Comparison of ENCODE assay signal across 13 cellular contexts in genomic region chr18:79442508-79443221, GRCh38. TPM values are rescaled to one million over a fixed set of nuclear protein-coding genes. Genes with fewer than 3 reads are reported as not detected.
A peak's percentile ranks its signal among the peaks of the same experiment; 100 is the strongest.
DNase-seq lines count a peak whose midpoint lies in the region; ATAC-seq, FAIRE-seq and TF ChIP-seq lines count a peak whose summit lies in the region.
"Had no signal": no experiment of that assay in that cellular context is flagged by ENCODE, and none has a peak within 500 bp of the region (broad histone marks: within the 10 kb centered on the region; RNA-seq: fewer than 3 reads in every experiment).

No MANE protein-coding gene starts in this region.

- peaks cover 100% of the 10 kb centered on the region for H3K4me1 ChIP-seq in BLaER1
- H3K4me1 ChIP-seq: adrenal gland had no signal

- peak overlapping the region; percentile 98 for H3K4me2 ChIP-seq in BLaER1

- DNase-seq in GM18507 (ENCODE audit: extremely low spot score, insufficient read length, low read depth) (no peak), NCI-H526 treated with DMSO at 0.1 percent for 48 hours (lab: John Stamatoyannopoulos, UW) (peak; percentile 27), fibroblast of villous mesenchyme (ENCODE audit: low read depth) (peak; percentile 43), AG08396 (ENCODE audit: low spot score) (no peak), DMS114 treated with DMSO at 0.1 percent for 48 hours (lab: John Stamatoyannopoulos, UW; ENCODE audit: unreplicated experiment) (no peak)
- DNase-seq: adrenal gland, NCI-H2029 had no signal

- H3K27ac ChIP-seq in BLaER1: peak overlapping the region; percentile 46
- H3K27ac ChIP-seq: adrenal gland, tibial artery had no signal

- H3K9ac ChIP-seq in BLaER1: 0 out of 2 replicates have a peak overlapping the region, but pooled peaks have one; percentile 32

- peaks cover 43% of the 10 kb centered on the region for H3K36me3 ChIP-seq in BLaER1
- H3K36me3 ChIP-seq: adrenal gland had no signal

- no peak for ATAC-seq in GM21737 (IDR thresholded peaks at IDR 0.05; ENCODE audit: unreplicated experiment)
- ATAC-seq in GM18502 (IDR thresholded peaks at IDR 0.05; ENCODE audit: poor library complexity, unreplicated experiment): no peak
- ATAC-seq: K562; natural killer cell treated with Interleukin-12 subunit alpha and Interleukin-12 subunit beta and Interleukin-15 and Interleukin-18, amount 100 ng/mL, for 72 hours had no signal

- H3K9me3 ChIP-seq in BLaER1: no peaks in the 10 kb centered on the region
- H3K9me3 ChIP-seq: adrenal gland, tibial artery had no signal

- FAIRE-seq in GM18507 (lab: Jason Lieb, UNC): peak; percentile 58
- FAIRE-seq: K562 had no signal

- H3K4me3 ChIP-seq in BLaER1: peak overlapping the region; percentile 46
- H3K4me3 ChIP-seq in fibroblast of villous mesenchyme (ENCODE audit: low read depth, low read length): no peak overlapping the region
- H3K4me3 ChIP-seq: adrenal gland, K562, tibial artery had no signal

- TF ChIP-seq CTCF in fibroblast of villous mesenchyme (IDR thresholded peaks at IDR 0.05; ENCODE audit: insufficient read depth, low read depth, low read length): no peak

- H3K27me3 ChIP-seq in BLaER1: no peaks in the 10 kb centered on the region
- H3K27me3 ChIP-seq: adrenal gland, tibial artery had no signal

- H4K20me1 ChIP-seq in BLaER1: peaks cover 99% of the 10 kb centered on the region

RNA-seq across cellular contexts. Expression of gene NFATC1, which starts 46.9 kb away (rescaled TPM):
- 0.43 and 1.3 TPM in 2 replicates for total RNA-seq in fibroblast of villous mesenchyme

Comparison
In these comparisons a context has a peak if more than half of its experiments do, and no peak if none do; other contexts are left out.
1. DNase-seq: peak in NCI-H526 treated with DMSO at 0.1 percent for 48 hours (single experiment) and fibroblast of villous mesenchyme (single experiment); none in GM18507 (single experiment), AG08396 (single experiment) and DMS114 treated with DMSO at 0.1 percent for 48 hours (single experiment).